Comparison of ENCODE assay signal across 17 cellular contexts in genomic region chr5:113278976-113279375, GRCh38.
DNase-seq lines count a peak whose midpoint lies in the region; ATAC-seq lines count a peak whose summit lies in the region.
"Had no signal": no experiment of that assay in that cellular context is flagged by ENCODE, and none has a peak within 500 bp of the region (broad histone marks: within the 10 kb centered on the region; RNA-seq: fewer than 3 reads in every experiment).

No MANE protein-coding gene starts in this region.

- H3K36me3 Mint-ChIP-seq in activated naive CD4-positive, alpha-beta T cell treated with anti-CD3 and anti-CD28 coated beads, Interleukin-2, amount 50 U/mL, for 72 hours = no peaks in the 10 kb centered on the region

- ATAC-seq in activated naive CD4-positive, alpha-beta T cell treated with anti-CD3 and anti-CD28 coated beads, Interleukin-2, amount 50 U/mL, for 72 hours = peak; percentile 55 to 90
- ATAC-seq in stimulated activated naive CD8-positive, alpha-beta T cell treated with anti-CD3 and anti-CD28 coated beads, Interleukin-15, Interleukin-2, amounts not matched to agents 100 U/mL and 50 U/mL, for 24 hours = peak; percentile 95
- no peak for ATAC-seq in HG03469 (IDR thresholded peaks at IDR 0.05; ENCODE audit: unreplicated experiment)
- ATAC-seq: gastrocnemius medialis, HCT116 had no signal

- no peak for DNase-seq in activated naive CD4-positive, alpha-beta T cell treated with anti-CD3 and anti-CD28 coated beads, Interleukin-2, amount 50 U/mL, for 72 hours (ENCODE audit: low spot score in 2 of 2)
- DNase-seq in activated naive CD4-positive, alpha-beta T cell treated with anti-CD3 and anti-CD28 coated beads, Interleukin-2, amount 50 U/mL, for 16 hours = no peak
- peak; percentile 53 to 62 for DNase-seq in Kasumi-1 (lab: John Stamatoyannopoulos, UW)
- DNase-seq in astrocyte of the hippocampus (ENCODE audit: low read depth, low spot score) = peak; percentile 42
- no peak for DNase-seq in stimulated activated naive CD8-positive, alpha-beta T cell treated with anti-CD3 and anti-CD28 coated beads, Interleukin-15, Interleukin-2, amounts not matched to agents 100 U/mL and 50 U/mL, for 24 hours
- no peak for DNase-seq in NCI-H446 (lab: John Stamatoyannopoulos, UW)
- no peak for DNase-seq in stimulated activated CD4-positive, alpha-beta T cell treated with anti-CD3 and anti-CD28 coated beads, Interleukin-2, amount 100 ng/mL, for 48 hours
- DNase-seq: DMS53; effector CD8-positive, alpha-beta T cell; gastrocnemius medialis; NCI-H1694 treated with DMSO at 0.1 percent for 48 hours; NCI-H774; SHP77 treated with DMSO at 0.1 percent for 48 hours; stimulated activated CD4-positive, alpha-beta T cell treated with anti-CD3 and anti-CD28 coated beads, Interleukin-1b, Interleukin-23, amount 100 ng/mL, for 48 hours had no signal

- H3K27ac Mint-ChIP-seq in activated naive CD4-positive, alpha-beta T cell treated with anti-CD3 and anti-CD28 coated beads, Interleukin-2, amount 50 U/mL, for 72 hours = no peak overlapping the region
- H3K27ac Mint-ChIP-seq: progenitor cell of endocrine pancreas had no signal

- H3K9me3 Mint-ChIP-seq in activated naive CD4-positive, alpha-beta T cell treated with anti-CD3 and anti-CD28 coated beads, Interleukin-2, amount 50 U/mL, for 72 hours = no peaks in the 10 kb centered on the region

Comparison
In these comparisons a context has a peak if more than half of its experiments do, and no peak if none do; other contexts are left out.
1. DNase-seq: peak in Kasumi-1 (2 of 2) and astrocyte of the hippocampus (single experiment); none in activated naive CD4-positive, alpha-beta T cell treated with anti-CD3 and anti-CD28 coated beads, Interleukin-2, amount 50 U/mL, for 72 hours (0 of 2), activated naive CD4-positive, alpha-beta T cell treated with anti-CD3 and anti-CD28 coated beads, Interleukin-2, amount 50 U/mL, for 16 hours (single experiment), stimulated activated naive CD8-positive, alpha-beta T cell treated with anti-CD3 and anti-CD28 coated beads, Interleukin-15, Interleukin-2, amounts not matched to agents 100 U/mL and 50 U/mL, for 24 hours (single experiment), NCI-H446 (0 of 2) and stimulated activated CD4-positive, alpha-beta T cell treated with anti-CD3 and anti-CD28 coated beads, Interleukin-2, amount 100 ng/mL, for 48 hours (0 of 2).